Comparison of ENCODE assay signal across 8 cellular contexts in genomic region chr1:241848680-241849344, GRCh38.
DNase-seq lines count a peak whose midpoint lies in the region; ATAC-seq and TF ChIP-seq lines count a peak whose summit lies in the region.

No MANE protein-coding gene starts in this region.

- H3K36me3 Mint-ChIP-seq in nephron (ENCODE audit: low read depth): peaks cover 5% of the 10 kb centered on the region

- H3K9me3 Mint-ChIP-seq in nephron: no peaks in the 10 kb centered on the region

- peaks cover 2% of the 10 kb centered on the region for H3K27me3 Mint-ChIP-seq in nephron (ENCODE audit: low read depth)

- peak overlapping the region; percentile 96 to 98 (median 97) for H3K4me3 Mint-ChIP-seq in nephron

- peak overlapping the region; percentile 91 for H3K4me3 ChIP-seq in GM12864 (ENCODE audit: low read depth, low read length)

- TF ChIP-seq CTCF in GM12864 (IDR thresholded peaks at IDR 0.05; ENCODE audit: low read depth, low read length, missing control alignments): no peak
- TF ChIP-seq CTCF in nephron (IDR thresholded peaks at IDR 0.05; ENCODE audit: unreplicated experiment in 3 of 3): no peak

- DNase-seq in GM12864 (ENCODE audit: low read depth) (no peak), astrocyte of the hippocampus (ENCODE audit: low read depth, low spot score) (peak; percentile 5), NOMO-1 treated with dmso at 0.1 percent for 144 hours (lab: John Stamatoyannopoulos, UW; ENCODE audit: unreplicated experiment) (no peak), foreskin melanocyte (no peak)

- peak overlapping the region; percentile 99 to 100 (median 100) for H3K27ac Mint-ChIP-seq in nephron

- ATAC-seq in HG03175 (IDR thresholded peaks at IDR 0.05; ENCODE audit: unreplicated experiment): peak; percentile 11
- no peak for ATAC-seq in GM18868 (IDR thresholded peaks at IDR 0.05; ENCODE audit: unreplicated experiment)
- no peak for ATAC-seq in HG02852 (IDR thresholded peaks at IDR 0.05; ENCODE audit: unreplicated experiment)

- H3K4me1 Mint-ChIP-seq in nephron: peaks cover 22% of the 10 kb centered on the region
